Comparison of ENCODE assay signal across 30 cellular contexts in genomic region chr5:96863114-96863513, GRCh38.
"Had no signal": no experiment of that assay in that cellular context is flagged by ENCODE, and none has a peak within 500 bp of the region (broad histone marks: within the 10 kb centered on the region; RNA-seq: fewer than 3 reads in every experiment).

No MANE protein-coding gene starts in this region.

- H3K4me1 Mint-ChIP-seq: activated naive CD4-positive, alpha-beta T cell treated with anti-CD3 and anti-CD28 coated beads, Interleukin-2, amount 50 U/mL, for 24 hours had no signal

- H3K9me3 Mint-ChIP-seq: activated B cell treated with CpG ODN at 0.5 μM for 24 hours; activated naive CD4-positive, alpha-beta T cell treated with anti-CD3 and anti-CD28 coated beads, Interleukin-2, amount 50 U/mL, for 24 hours; IgD-negative memory B cell had no signal

- ATAC-seq: Panc1, Right ventricle myocardium inferior, SK-N-SH treated with all-trans-retinoic acid at 6 μM for 48 hours had no signal

- H3K27ac ChIP-seq: breast epithelium, colonic mucosa, KMS-11, SJCRH30 had no signal

- H3K4me2 ChIP-seq: KMS-11 had no signal

- H3K27me3 ChIP-seq: breast epithelium, colonic mucosa, SJCRH30 had no signal

- H3K4me1 ChIP-seq: breast epithelium, colonic mucosa, SJCRH30 had no signal

- H3K36me3 ChIP-seq: breast epithelium, colonic mucosa, SJCRH30 had no signal

- H3K4me3 ChIP-seq: breast epithelium, colonic mucosa, SJCRH30 had no signal

- DNase-seq: activated B cell treated with CpG ODN at 0.5 μM for 24 hours; activated CD4-positive, alpha-beta T cell treated with anti-CD3 and anti-CD28 coated beads for 1 hour; activated CD4-positive, alpha-beta T cell treated with anti-CD3 and anti-CD28 coated beads, Interleukin-2, amount 50 U/mL, for 4 hours; activated CD8-positive, alpha-beta memory T cell treated with anti-CD3 and anti-CD28 coated beads for 24 hours; activated gamma-delta T cell treated with Interleukin-2 at 50 U/mL for 16 hours; aorta; caudate nucleus; colonic mucosa; MM.1S; NCI-H1105; NCI-H1436; NCI-H1694 treated with DMSO at 0.1 percent for 48 hours; NCI-H2029 treated with DMSO at 0.1 percent for 48 hours; NCI-H345; NCI-H510A; NCI-H526 treated with DMSO at 0.1 percent for 48 hours; NCI-H82; NK-92 treated with Interleukin-12 subunit alpha and Interleukin-12 subunit beta, amount 100 ng/mL, for 24 hours; OCI-M1; RPMI8226; SJCRH30; SW 1271; T-helper 9 cell had no signal

- H3K27me3 Mint-ChIP-seq: activated B cell treated with CpG ODN at 0.5 μM for 24 hours, IgD-negative memory B cell had no signal

- H3K27ac Mint-ChIP-seq: activated B cell treated with CpG ODN at 0.5 μM for 24 hours; activated naive CD4-positive, alpha-beta T cell treated with anti-CD3 and anti-CD28 coated beads, Interleukin-2, amount 50 U/mL, for 24 hours; IgD-negative memory B cell had no signal

- H3K4me3 Mint-ChIP-seq: activated B cell treated with CpG ODN at 0.5 μM for 24 hours; activated naive CD4-positive, alpha-beta T cell treated with anti-CD3 and anti-CD28 coated beads, Interleukin-2, amount 50 U/mL, for 24 hours; IgD-negative memory B cell had no signal

- H3K9ac ChIP-seq: KMS-11 had no signal

- H3K9me3 ChIP-seq: breast epithelium, colonic mucosa, SJCRH30 had no signal

- H3K36me3 Mint-ChIP-seq: activated naive CD4-positive, alpha-beta T cell treated with anti-CD3 and anti-CD28 coated beads, Interleukin-2, amount 50 U/mL, for 24 hours had no signal
